Comparison of ENCODE assay signal across 39 cellular contexts in genomic region chr1:147526501-147526900, GRCh38.
"Had no signal": no experiment of that assay in that cellular context is flagged by ENCODE, and none has a peak within 500 bp of the region (broad histone marks: within the 10 kb centered on the region; RNA-seq: fewer than 3 reads in every experiment).

No MANE protein-coding gene starts in this region.

- H3K36me3 ChIP-seq: adrenal gland, ascending aorta, brain microvascular endothelial cell, breast epithelium, cardiac muscle cell had no signal

- H3K27me3 Mint-ChIP-seq: activated naive CD4-positive, alpha-beta T cell treated with anti-CD3 and anti-CD28 coated beads, Interleukin-2, amount 50 U/mL, for 24 hours; activated naive CD8-positive, alpha-beta T cell; activated naive CD8-positive, alpha-beta T cell treated with anti-CD3 and anti-CD28 coated beads for 36 hours; activated naive CD8-positive, alpha-beta T cell treated with anti-CD3 and anti-CD28 coated beads, Interleukin-2, amount 10 ng/mL, durations not matched to agents 7 days and 5 days; activated naive CD8-positive, alpha-beta T cell treated with anti-CD3 and anti-CD28 coated beads, Interleukin-2, amount 50 U/mL, for 24 hours had no signal

- H3K9me3 ChIP-seq: adrenal gland, ascending aorta, body of pancreas, breast epithelium had no signal

- H3K36me3 Mint-ChIP-seq: activated naive CD4-positive, alpha-beta T cell treated with anti-CD3 and anti-CD28 coated beads, Interleukin-2, amount 10 ng/mL, durations not matched to agents 7 days and 5 days; activated naive CD4-positive, alpha-beta T cell treated with anti-CD3 and anti-CD28 coated beads, Interleukin-2, amount 50 U/mL, for 24 hours; activated naive CD4-positive, alpha-beta T cell treated with anti-CD3 and anti-CD28 coated beads, Interleukin-2, amount 50 U/mL, for 72 hours; activated naive CD8-positive, alpha-beta T cell; activated naive CD8-positive, alpha-beta T cell treated with anti-CD3 and anti-CD28 coated beads for 36 hours; activated naive CD8-positive, alpha-beta T cell treated with anti-CD3 and anti-CD28 coated beads, Interleukin-2, amount 10 ng/mL, durations not matched to agents 7 days and 5 days; brain had no signal

- H3K27ac Mint-ChIP-seq: activated naive CD4-positive, alpha-beta T cell treated with anti-CD3 and anti-CD28 coated beads for 36 hours; activated naive CD4-positive, alpha-beta T cell treated with anti-CD3 and anti-CD28 coated beads, Interleukin-2, amount 10 ng/mL, durations not matched to agents 7 days and 5 days; activated naive CD4-positive, alpha-beta T cell treated with anti-CD3 and anti-CD28 coated beads, Interleukin-2, amount 50 U/mL, for 24 hours; activated naive CD4-positive, alpha-beta T cell treated with anti-CD3 and anti-CD28 coated beads, Interleukin-2, amount 50 U/mL, for 72 hours; activated naive CD8-positive, alpha-beta T cell; activated naive CD8-positive, alpha-beta T cell treated with anti-CD3 and anti-CD28 coated beads for 36 hours; activated naive CD8-positive, alpha-beta T cell treated with anti-CD3 and anti-CD28 coated beads, Interleukin-2, amount 10 ng/mL, durations not matched to agents 7 days and 5 days; activated naive CD8-positive, alpha-beta T cell treated with anti-CD3 and anti-CD28 coated beads, Interleukin-2, amount 50 U/mL, for 24 hours; activated T-cell treated with anti-CD3 and anti-CD28 coated beads, Interleukin-2, amount 50 U/mL, for 24 hours; activated T-helper 1 cell treated with anti-CD3 and anti-CD28 coated beads, Interleukin-12 subunit alpha, Interleukin-12 subunit beta, Interleukin-2, Interleukin-4 antibody, amounts not matched to agents 30 ng/mL and 10 ng/mL and 1 ng/mL, durations not matched to agents 14 hours and 24 hours and 36 hours; activated T-helper 17 cell treated with anti-CD3 and anti-CD28 coated beads, Interleukin-2, amount 50 U/mL, for 72 hours; activated T-helper 2 cell treated with anti-CD3 and anti-CD28 coated beads, Interferon-gamma antibody, Interleukin-2, Interleukin-4, amounts not matched to agents 10 μg/mL and 5 μg/mL and 100 μg/mL, durations not matched to agents 14 hours and 24 hours and 36 hours; brain had no signal

- H3K27me3 ChIP-seq: adrenal gland, ascending aorta, body of pancreas, brain microvascular endothelial cell, breast epithelium, cardiac muscle cell had no signal

- ATAC-seq: activated naive CD4-positive, alpha-beta T cell treated with anti-CD3 and anti-CD28 coated beads, Interleukin-2, amount 50 U/mL, for 72 hours; activated naive CD8-positive, alpha-beta T cell treated with anti-CD3 and anti-CD28 coated beads, Interleukin-2, amount 50 U/mL, for 24 hours; activated T-cell treated with anti-CD3 and anti-CD28 coated beads, Interleukin-2, amount 50 U/mL, for 4 hours; activated T-helper 17 cell treated with anti-CD3 and anti-CD28 coated beads, Interleukin-2, amount 50 U/mL, for 72 hours; body of pancreas had no signal

- FAIRE-seq: astrocyte had no signal

- H3K4me1 Mint-ChIP-seq: activated naive CD4-positive, alpha-beta T cell treated with anti-CD3 and anti-CD28 coated beads, Interleukin-2, amount 10 ng/mL, durations not matched to agents 7 days and 5 days; activated naive CD4-positive, alpha-beta T cell treated with anti-CD3 and anti-CD28 coated beads, Interleukin-2, amount 50 U/mL, for 24 hours; activated naive CD8-positive, alpha-beta T cell treated with anti-CD3 and anti-CD28 coated beads for 36 hours; activated naive CD8-positive, alpha-beta T cell treated with anti-CD3 and anti-CD28 coated beads, Interleukin-2, amount 10 ng/mL, durations not matched to agents 7 days and 5 days; activated T-helper 17 cell treated with anti-CD3 and anti-CD28 coated beads, Interleukin-2, amount 50 U/mL, for 72 hours; brain; central memory CD8-positive, alpha-beta T cell had no signal

- H3K9me3 Mint-ChIP-seq: activated naive CD4-positive, alpha-beta T cell treated with anti-CD3 and anti-CD28 coated beads for 36 hours; activated naive CD4-positive, alpha-beta T cell treated with anti-CD3 and anti-CD28 coated beads, Interleukin-2, amount 10 ng/mL, durations not matched to agents 7 days and 5 days; activated naive CD4-positive, alpha-beta T cell treated with anti-CD3 and anti-CD28 coated beads, Interleukin-2, amount 50 U/mL, for 24 hours; activated naive CD4-positive, alpha-beta T cell treated with anti-CD3 and anti-CD28 coated beads, Interleukin-2, amount 50 U/mL, for 72 hours; activated naive CD8-positive, alpha-beta T cell treated with anti-CD3 and anti-CD28 coated beads for 36 hours; activated naive CD8-positive, alpha-beta T cell treated with anti-CD3 and anti-CD28 coated beads, Interleukin-2, amount 10 ng/mL, durations not matched to agents 7 days and 5 days; activated naive CD8-positive, alpha-beta T cell treated with anti-CD3 and anti-CD28 coated beads, Interleukin-2, amount 50 U/mL, for 24 hours; activated T-cell treated with anti-CD3 and anti-CD28 coated beads, Interleukin-2, amount 50 U/mL, for 24 hours; activated T-cell treated with anti-CD3 and anti-CD28 coated beads, Interleukin-2, amount 50 U/mL, for 4 hours; activated T-helper 1 cell treated with anti-CD3 and anti-CD28 coated beads, Interleukin-12 subunit alpha, Interleukin-12 subunit beta, Interleukin-2, Interleukin-4 antibody, amounts not matched to agents 30 ng/mL and 10 ng/mL and 1 ng/mL, durations not matched to agents 14 hours and 24 hours and 36 hours; activated T-helper 17 cell treated with anti-CD3 and anti-CD28 coated beads, Interleukin-2, amount 50 U/mL, for 72 hours; activated T-helper 2 cell treated with anti-CD3 and anti-CD28 coated beads, Interferon-gamma antibody, Interleukin-2, Interleukin-4, amounts not matched to agents 10 μg/mL and 5 μg/mL and 100 μg/mL, durations not matched to agents 14 hours and 24 hours and 36 hours; brain; central memory CD8-positive, alpha-beta T cell had no signal

- DNase-seq: activated effector memory CD4-positive, alpha-beta T cell treated with anti-CD3 and anti-CD28 coated beads, Interleukin-2, amount 50 U/mL, for 16 hours; activated effector memory CD4-positive, alpha-beta T cell treated with Interleukin-2 at 50 U/mL for 16 hours; activated gamma-delta T cell; activated gamma-delta T cell treated with Interleukin-2 at 50 U/mL for 16 hours; activated naive CD4-positive, alpha-beta T cell; activated naive CD4-positive, alpha-beta T cell treated with anti-CD3 and anti-CD28 coated beads for 36 hours; activated naive CD4-positive, alpha-beta T cell treated with anti-CD3 and anti-CD28 coated beads, Interleukin-2, amount 10 ng/mL, durations not matched to agents 7 days and 5 days; activated naive CD4-positive, alpha-beta T cell treated with anti-CD3 and anti-CD28 coated beads, Interleukin-2, amount 50 U/mL, for 16 hours; activated naive CD4-positive, alpha-beta T cell treated with Interleukin-2 at 50 U/mL for 16 hours; activated naive CD8-positive, alpha-beta T cell treated with anti-CD3 and anti-CD28 coated beads for 36 hours; activated naive CD8-positive, alpha-beta T cell treated with anti-CD3 and anti-CD28 coated beads, Interleukin-2, amount 10 ng/mL, durations not matched to agents 7 days and 5 days; activated naive CD8-positive, alpha-beta T cell treated with anti-CD3 and anti-CD28 coated beads, Interleukin-2, amount 50 U/mL, for 24 hours; activated T-cell treated with anti-CD3 and anti-CD28 coated beads for 4 hours; activated T-cell treated with anti-CD3 and anti-CD28 coated beads, Interleukin-2, amount 50 U/mL, for 1 hour; activated T-cell treated with anti-CD3 and anti-CD28 coated beads, Interleukin-2, amount 50 U/mL, for 24 hours; activated T-cell treated with anti-CD3 and anti-CD28 coated beads, Interleukin-2, amount 50 U/mL, for 4 hours; activated T-cell treated with anti-CD3 and anti-CD28 coated beads, Interleukin-2, amount 50 U/mL, for 48 hours; adrenal gland; amniotic stem cell; amygdala; anterior cingulate cortex; aorta; body of pancreas; brain microvascular endothelial cell; caudate nucleus; central memory CD4-positive, alpha-beta T cell; cerebellar nuclear complex had no signal

- H3K4me1 ChIP-seq: adrenal gland, ascending aorta, body of pancreas, breast epithelium had no signal

- H3K4me3 ChIP-seq: adrenal gland, ascending aorta, body of pancreas, breast epithelium, cardiac muscle cell had no signal

- H3K4me3 Mint-ChIP-seq: activated naive CD4-positive, alpha-beta T cell treated with anti-CD3 and anti-CD28 coated beads for 36 hours; activated naive CD4-positive, alpha-beta T cell treated with anti-CD3 and anti-CD28 coated beads, Interleukin-2, amount 10 ng/mL, durations not matched to agents 7 days and 5 days; activated naive CD4-positive, alpha-beta T cell treated with anti-CD3 and anti-CD28 coated beads, Interleukin-2, amount 50 U/mL, for 24 hours; activated naive CD8-positive, alpha-beta T cell; activated naive CD8-positive, alpha-beta T cell treated with anti-CD3 and anti-CD28 coated beads for 36 hours; activated naive CD8-positive, alpha-beta T cell treated with anti-CD3 and anti-CD28 coated beads, Interleukin-2, amount 10 ng/mL, durations not matched to agents 7 days and 5 days; activated naive CD8-positive, alpha-beta T cell treated with anti-CD3 and anti-CD28 coated beads, Interleukin-2, amount 50 U/mL, for 24 hours; activated T-cell treated with anti-CD3 and anti-CD28 coated beads, Interleukin-2, amount 50 U/mL, for 24 hours; activated T-cell treated with anti-CD3 and anti-CD28 coated beads, Interleukin-2, amount 50 U/mL, for 4 hours; activated T-helper 1 cell treated with anti-CD3 and anti-CD28 coated beads, Interleukin-12 subunit alpha, Interleukin-12 subunit beta, Interleukin-2, Interleukin-4 antibody, amounts not matched to agents 30 ng/mL and 10 ng/mL and 1 ng/mL, durations not matched to agents 14 hours and 24 hours and 36 hours; activated T-helper 17 cell treated with anti-CD3 and anti-CD28 coated beads, Interleukin-2, amount 50 U/mL, for 72 hours; brain; central memory CD8-positive, alpha-beta T cell had no signal

- H3K27ac ChIP-seq: adrenal gland, ascending aorta, body of pancreas, brain microvascular endothelial cell, breast epithelium, cardiac muscle cell had no signal
